Comparison of ENCODE assay signal across 13 cellular contexts in the genomic region with DNA sequence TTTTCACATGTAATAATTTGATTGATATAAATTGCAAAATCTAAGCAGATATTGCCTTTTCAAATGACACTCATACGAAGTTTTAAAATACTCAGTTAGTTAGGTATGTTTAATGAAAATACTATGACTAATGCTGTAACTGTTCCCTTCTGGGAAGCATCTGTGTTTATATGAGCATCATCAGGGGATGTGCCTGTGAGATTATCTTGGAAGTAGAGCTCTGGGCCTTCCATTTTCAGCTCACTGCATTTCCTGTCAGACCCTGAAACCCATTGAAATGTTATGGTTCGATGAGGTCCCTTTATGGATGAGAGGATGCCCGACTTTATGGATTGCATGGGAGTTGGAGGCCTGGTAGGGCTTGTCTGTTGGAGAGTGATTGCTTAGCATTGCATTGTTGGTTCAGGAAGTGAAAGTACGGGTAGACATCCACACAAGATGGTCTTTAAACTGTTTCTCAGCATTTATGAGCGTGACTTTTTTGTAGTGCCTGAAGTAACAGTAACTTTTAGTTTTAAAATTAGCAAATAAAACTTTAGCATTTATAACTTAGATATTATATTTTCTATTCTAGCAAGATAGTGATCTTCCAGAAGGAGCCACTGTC. TPM values are rescaled to one million over a fixed set of nuclear protein-coding genes. Genes with fewer than 3 reads are reported as not detected.
A peak's percentile ranks its signal among the peaks of the same experiment; 100 is the strongest.
DNase-seq lines count a peak whose midpoint lies in the region; ATAC-seq lines count a peak whose summit lies in the region.
"Had no signal": no experiment of that assay in that cellular context is flagged by ENCODE, and none has a peak within 500 bp of the region (broad histone marks: within the 10 kb centered on the region; RNA-seq: fewer than 3 reads in every experiment).

No MANE protein-coding gene starts in this region.

- H3K27ac ChIP-seq in muscle layer of duodenum (ENCODE audit: low read length): peak overlapping the region; percentile 65

- DNase-seq in Caki2 (ENCODE audit: low read depth): peak; percentile 20
- DNase-seq in MV-4-11 (lab: John Stamatoyannopoulos, UW): peak; percentile 65
- DNase-seq in dermis microvascular lymphatic vessel endothelial cell (ENCODE audit: low read depth in 2 of 2): peak; percentile 60 to 95
- no peak for DNase-seq in NCI-H2081 (lab: John Stamatoyannopoulos, UW)
- DNase-seq in NCI-H2107 (lab: John Stamatoyannopoulos, UW): no peak
- DNase-seq: activated CD4-positive, alpha-beta memory T cell treated with anti-CD3 and anti-CD28 coated beads, Interleukin-2, amount 10 ng/mL, durations not matched to agents 7 days and 5 days; aorta; DND-41; foreskin melanocyte; NCI-H524 treated with DMSO at 0.1 percent for 48 hours had no signal

- peaks cover 51 to 80% of the 10 kb centered on the region in 2 donors for H3K36me3 ChIP-seq in muscle layer of duodenum (ENCODE audit: control insufficient read depth in 1 of 2, insufficient read depth in 2 of 2, low read length in 2 of 2)

- no peaks in the 10 kb centered on the region for H3K27me3 ChIP-seq in muscle layer of duodenum (ENCODE audit: low read depth, low read length)

- in situ Hi-C loops in Caki2 (cut with HindIII; ENCODE audit: low pct_unique_long_range_greater_than_20kb, low sequenced_read_pairs): no loop called here

- H3K9me3 ChIP-seq in muscle layer of duodenum (ENCODE audit: control insufficient read depth in 1 of 2, low read length in 2 of 2): no peaks in the 10 kb centered on the region

- no peaks in the 10 kb centered on the region for H3K4me1 ChIP-seq in muscle layer of duodenum (ENCODE audit: control insufficient read depth in 1 of 2, insufficient read depth in 2 of 2, low read length in 2 of 2)

- ATAC-seq in GM18502 (IDR thresholded peaks at IDR 0.05; ENCODE audit: poor library complexity, unreplicated experiment): no peak
- no peak for ATAC-seq in GM18511 (IDR thresholded peaks at IDR 0.05; ENCODE audit: unreplicated experiment)

- no peak overlapping the region for H3K4me3 ChIP-seq in muscle layer of duodenum (ENCODE audit: low read depth in 1 of 2, low read length in 2 of 2)

RNA-seq across cellular contexts. Expression of a gene that starts 28.7 kb away (rescaled TPM):
- 64.6 and 91.0 TPM in 2 replicates for total RNA-seq in Caki2 (2014; rRNA removed; shearing (Covaris generic); ENCODE audit: low replicate concordance)
- total RNA-seq in dermis microvascular lymphatic vessel endothelial cell: 73.2 and 152 TPM in 2 replicates

RNA-seq across cellular contexts. Expression of a gene that starts 28.9 kb away (rescaled TPM):
- total RNA-seq in Caki2 (2014; rRNA removed; shearing (Covaris generic); ENCODE audit: low replicate concordance): 3.7 and 10.2 TPM in 2 replicates
- under 0.01 and 0.13 TPM in 2 replicates for total RNA-seq in dermis microvascular lymphatic vessel endothelial cell

RNA-seq across cellular contexts. Expression of a gene that starts 29.2 kb away (rescaled TPM):
- total RNA-seq in Caki2 (2014; rRNA removed; shearing (Covaris generic); ENCODE audit: low replicate concordance): 36.7 and 37.0 TPM in 2 replicates
- total RNA-seq in dermis microvascular lymphatic vessel endothelial cell: 14.0 and 19.8 TPM in 2 replicates

Comparison
In these comparisons a context has a peak if more than half of its experiments do, and no peak if none do; other contexts are left out.
1. DNase-seq: peak in Caki2 (single experiment), MV-4-11 (single experiment) and dermis microvascular lymphatic vessel endothelial cell (2 of 2); none in NCI-H2081 (0 of 2) and NCI-H2107 (single experiment).